In genomic region chr4:189980292-189980691, GRCh38 we compare ENCODE assay signal across 13 cellular contexts. TPM values are rescaled to one million over a fixed set of nuclear protein-coding genes. Genes with fewer than 3 reads are reported as not detected.
"Had no signal": no experiment of that assay in that cellular context is flagged by ENCODE, and none has a peak within 500 bp of the region (broad histone marks: within the 10 kb centered on the region; RNA-seq: fewer than 3 reads in every experiment).

No MANE protein-coding gene starts in this region.

RNA-seq across cellular contexts. Expression of gene FRG2, which starts 46.8 kb away (rescaled TPM):
- total RNA-seq: astrocyte; cardiac septum; esophagus mucosa; kidney epithelial cell; lower leg skin; naive thymus-derived CD4-positive, alpha-beta T cell; occipital lobe; pulmonary artery endothelial cell; right atrium auricular region; smooth muscle cell; suprapubic skin; upper lobe of right lung had no signal
- polyA plus RNA-seq: naive thymus-derived CD4-positive, alpha-beta T cell; neural cell; smooth muscle cell had no signal
